In genomic region chr10:103555712-103556111, GRCh38 we compare ENCODE assay signal across 1 cellular context.
TF ChIP-seq lines count a peak whose summit lies in the region.

No MANE protein-coding gene starts in this region.

TF ChIP-seq in SK-N-SH treated with all-trans-retinoic acid at 6 μM for 48 hours, 23 proteins besides CTCF, POLR2A, EP300 and RAD21 (continued from another document):
- TF ChIP-seq ISL1 (CRISPR knock-in tag; IDR thresholded peaks at IDR 0.05) (no peak), CSRNP3 (CRISPR knock-in tag; IDR thresholded peaks at IDR 0.05) (no peak), ZFP30 (CRISPR knock-in tag; IDR thresholded peaks at IDR 0.05) (no peak), ESRRG (CRISPR knock-in tag; IDR thresholded peaks at IDR 0.05) (no peak), RARB (CRISPR knock-in tag; IDR thresholded peaks at IDR 0.05) (no peak), ZC3H10 (CRISPR knock-in tag; IDR thresholded peaks at IDR 0.05) (no peak), SNAI2 (CRISPR knock-in tag; IDR thresholded peaks at IDR 0.05) (no peak)
- TF ChIP-seq, protein P1, sequence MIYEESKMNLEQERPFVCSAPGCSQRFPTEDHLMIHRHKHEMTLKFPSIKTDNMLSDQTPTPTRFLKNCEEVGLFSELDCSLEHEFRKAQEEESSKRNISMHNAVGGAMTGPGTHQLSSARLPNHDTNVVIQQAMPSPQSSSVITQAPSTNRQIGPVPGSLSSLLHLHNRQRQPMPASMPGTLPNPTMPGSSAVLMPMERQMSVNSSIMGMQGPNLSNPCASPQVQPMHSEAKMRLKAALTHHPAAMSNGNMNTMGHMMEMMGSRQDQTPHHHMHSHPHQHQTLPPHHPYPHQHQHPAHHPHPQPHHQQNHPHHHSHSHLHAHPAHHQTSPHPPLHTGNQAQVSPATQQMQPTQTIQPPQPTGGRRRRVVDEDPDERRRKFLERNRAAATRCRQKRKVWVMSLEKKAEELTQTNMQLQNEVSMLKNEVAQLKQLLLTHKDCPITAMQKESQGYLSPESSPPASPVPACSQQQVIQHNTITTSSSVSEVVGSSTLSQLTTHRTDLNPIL (CRISPR knock-in tag; IDR thresholded peaks at IDR 0.05; ENCODE audit: low read depth), result no peak
